ENCODE assay signal across 37 cellular contexts in genomic region chr4:36338973-36339372, GRCh38. TPM values are rescaled to one million over a fixed set of nuclear protein-coding genes. Genes with fewer than 3 reads are reported as not detected.
"Had no signal": no experiment of that assay in that cellular context is flagged by ENCODE, and none has a peak within 500 bp of the region (broad histone marks: within the 10 kb centered on the region; RNA-seq: fewer than 3 reads in every experiment).

No MANE protein-coding gene starts in this region.

- H3K9me3 ChIP-seq: SJCRH30 had no signal

- ATAC-seq: Panc1, Right ventricle myocardium inferior, SK-N-SH treated with all-trans-retinoic acid at 6 μM for 48 hours, T-cell had no signal

- H3K36me3 ChIP-seq: SJCRH30 had no signal

- DNase-seq: Kasumi-1, NCI-H1048, NCI-H1092 treated with DMSO at 0.1 percent for 48 hours, NCI-H1105 treated with DMSO at 0.1 percent for 48 hours, NCI-H1417, NCI-H1436, NCI-H146, NCI-H1694, NCI-H187, NCI-H1930, NCI-H2029 treated with DMSO at 0.1 percent for 48 hours, NCI-H2081 treated with DMSO at 0.1 percent for 48 hours, NCI-H2107, NCI-H2171, NCI-H226, NCI-H446 treated with DMSO at 0.1 percent for 48 hours, NCI-H510A, NCI-H524, NCI-H526, NCI-H69, NCI-H748 treated with DMSO at 0.1 percent for 48 hours, NCI-H82, PC-9, SHP77, SIG-M5, SJCRH30, T-cell had no signal

- H3K27me3 ChIP-seq: SJCRH30 had no signal

- FAIRE-seq: RCC 7860 had no signal

- H3K4me3 ChIP-seq: PC-9, SJCRH30, SK-N-MC had no signal

- H3K4me2 ChIP-seq: PC-9 had no signal

- H2AFZ ChIP-seq: PC-9 had no signal

- H3K4me1 ChIP-seq: SJCRH30 had no signal

- H3K27ac ChIP-seq: PC-9, RWPE1, SJCRH30, SK-N-MC had no signal

RNA-seq across cellular contexts. Expression of gene DTHD1, which starts 57.6 kb away (rescaled TPM):
- total RNA-seq: MCF 10A, OCI-LY7, PC-9, Right ventricle myocardium inferior, RPMI7951, SJCRH30, SK-MEL-5 had no signal
